26 cellular contexts compared by ENCODE assay signal in the genomic region with DNA sequence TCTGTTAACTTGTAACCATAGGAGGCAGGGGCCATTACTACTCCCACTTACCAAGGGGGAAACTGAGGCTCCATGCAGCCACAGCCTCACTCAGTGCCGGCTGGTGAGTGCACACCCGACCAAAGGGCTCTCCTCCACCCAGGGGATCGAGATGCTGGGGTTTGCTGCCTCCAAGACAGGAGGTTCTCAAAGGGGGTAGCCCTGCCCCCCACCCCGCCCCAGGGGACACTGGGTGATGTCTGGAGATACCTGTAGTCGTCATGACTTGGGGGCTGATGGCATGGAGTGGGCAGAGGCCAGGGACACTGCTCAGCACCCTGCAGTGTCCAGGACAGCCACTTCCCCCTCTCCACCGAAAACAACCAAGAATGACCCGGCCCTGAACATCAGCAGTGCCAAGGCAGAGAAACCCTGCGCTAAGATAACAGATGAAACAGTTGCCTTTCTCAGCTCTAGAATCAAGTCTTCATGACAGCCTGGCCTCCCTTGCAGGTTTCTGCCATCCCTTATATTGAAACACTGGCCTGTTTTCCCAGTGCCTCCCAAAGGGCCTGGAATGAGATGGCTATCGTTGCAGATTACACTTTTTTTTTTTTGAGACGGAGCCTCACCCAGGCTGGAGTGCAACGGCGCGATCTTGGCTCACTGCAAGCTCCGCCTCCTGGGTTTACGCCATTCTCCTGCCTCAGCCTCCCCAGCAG. TPM values are rescaled to one million over a fixed set of nuclear protein-coding genes. Genes with fewer than 3 reads are reported as not detected.
DNase-seq lines count a peak whose midpoint lies in the region; ATAC-seq lines count a peak whose summit lies in the region.
"Had no signal": no experiment of that assay in that cellular context is flagged by ENCODE, and none has a peak within 500 bp of the region (broad histone marks: within the 10 kb centered on the region; RNA-seq: fewer than 3 reads in every experiment).

No MANE protein-coding gene starts in this region.

- peak overlapping the region in 1 of 2 donors; percentile 25 for H3K9ac ChIP-seq in duodenal mucosa (ENCODE audit: low read depth in 1 of 2, low read length in 2 of 2)

- H3K27ac ChIP-seq in duodenal mucosa (ENCODE audit: low read depth, low read length) = peak overlapping the region; percentile 5
- H3K27ac ChIP-seq: SK-N-MC had no signal

- peak; percentile 65 for DNase-seq in SK-N-DZ (ENCODE audit: low spot score)
- DNase-seq in sciatic nerve (ENCODE audit: low spot score) = peak; percentile 55
- no peak for DNase-seq in ureter (ENCODE audit: low spot score)
- DNase-seq: C1 segment of cervical spinal cord, COR-L47, DMS79 treated with DMSO at 0.1 percent for 48 hours, H7, Kasumi-1, NCI-H1092 treated with DMSO at 0.1 percent for 48 hours, NCI-H1436, NCI-H187, NCI-H2081 treated with DMSO at 0.1 percent for 48 hours, NCI-H2171, NCI-H226, NCI-H510A, NCI-H69, RPMI8226, SHP77 treated with DMSO at 0.1 percent for 48 hours, SW 1271 had no signal

- H3K27me3 ChIP-seq in duodenal mucosa (ENCODE audit: control insufficient read depth in 1 of 2, insufficient read depth in 2 of 2, low read length in 2 of 2) = peaks cover 0 to 3% of the 10 kb centered on the region in 2 donors

- H3K4me1 ChIP-seq in duodenal mucosa (ENCODE audit: control insufficient read depth in 1 of 2, insufficient read depth in 2 of 2, low read length in 2 of 2) = peaks cover 29 to 37% of the 10 kb centered on the region in 2 donors

- intact Hi-C loops in sciatic nerve (cut with DNase I) = no loop called here

- H3K4me3 ChIP-seq in duodenal mucosa (ENCODE audit: low read depth in 1 of 2, low read length in 2 of 2) = peak overlapping the region in 1 of 2 donors; percentile 16
- H3K4me3 ChIP-seq: SK-N-MC had no signal

- no peaks in the 10 kb centered on the region for H3K9me3 ChIP-seq in duodenal mucosa (ENCODE audit: control insufficient read depth in 1 of 2, low read length in 2 of 2)

- ATAC-seq in sciatic nerve (no peak), GM18868 (IDR thresholded peaks at IDR 0.05; ENCODE audit: unreplicated experiment) (no peak)

- peaks cover 0 to 4% of the 10 kb centered on the region in 2 donors for H3K36me3 ChIP-seq in duodenal mucosa (ENCODE audit: control insufficient read depth in 1 of 2, insufficient read depth in 2 of 2, low read length in 2 of 2)

RNA-seq across cellular contexts. Expression of a gene that starts 3.3 kb away (rescaled TPM):
- 4.8 TPM in 2 replicates for polyA plus RNA-seq in SK-N-DZ (2014; cell fraction: cytosol; rRNA removed)
- polyA plus RNA-seq in SK-N-DZ (2014; cell fraction: nucleus; rRNA removed) = 2.1 and 5.5 TPM in 2 replicates
- total RNA-seq in sciatic nerve = 3.9 TPM
- total RNA-seq in ureter = 50.0 TPM

RNA-seq across cellular contexts. Expression of a gene that starts 4.1 kb away (rescaled TPM):
- polyA plus RNA-seq in SK-N-DZ (2014; cell fraction: cytosol; rRNA removed) = 2.4 and 2.9 TPM in 2 replicates
- polyA plus RNA-seq in SK-N-DZ (2014; cell fraction: nucleus; rRNA removed) = 50.0 and 68.3 TPM in 2 replicates
- 2.5 TPM for total RNA-seq in sciatic nerve
- 4.5 TPM for total RNA-seq in ureter
- polyA plus RNA-seq: CD4-positive, alpha-beta memory T cell had no signal

RNA-seq across cellular contexts. Expression of a gene that starts 15.2 kb away (rescaled TPM):
- 93.7 and 103 TPM in 2 replicates for polyA plus RNA-seq in SK-N-DZ (2014; cell fraction: cytosol; rRNA removed)
- 79.3 and 86.8 TPM in 2 replicates for polyA plus RNA-seq in SK-N-DZ (2014; cell fraction: nucleus; rRNA removed)
- total RNA-seq in sciatic nerve (22.1 TPM), ureter (23.9 TPM)

RNA-seq across cellular contexts. Expression of a gene that starts 18.6 kb away (rescaled TPM):
- polyA plus RNA-seq in SK-N-DZ (2014; cell fraction: cytosol; rRNA removed) = 0.14 and 0.74 TPM in 2 replicates
- polyA plus RNA-seq in SK-N-DZ (2014; cell fraction: nucleus; rRNA removed) = not detected in 2 replicates
- total RNA-seq in sciatic nerve (48.3 TPM), ureter (12.5 TPM)

RNA-seq across cellular contexts. Expression of a gene that starts 29.6 kb away (rescaled TPM):
- not detected in 2 replicates for polyA plus RNA-seq in SK-N-DZ (2014; cell fraction: cytosol; rRNA removed)
- polyA plus RNA-seq in SK-N-DZ (2014; cell fraction: nucleus; rRNA removed) = 0.21 and 0.23 TPM in 2 replicates
- total RNA-seq in sciatic nerve = 0.80 TPM
- not detected for total RNA-seq in ureter
- total RNA-seq: A673; CD4-positive, alpha-beta memory T cell; HT-29; M059J had no signal
- polyA plus RNA-seq: CD4-positive, alpha-beta memory T cell had no signal

Comparison
In these comparisons a context has a peak if more than half of its experiments do, and no peak if none do; other contexts are left out.
1. RNA of a gene that starts 3.3 kb away (total RNA-seq): 50.0 TPM in ureter (single experiment); 3.9 TPM in sciatic nerve (single experiment); every median in the first group is over 10 times any median in the second.